Comparison of ENCODE assay signal across 32 cellular contexts in the genomic region with DNA sequence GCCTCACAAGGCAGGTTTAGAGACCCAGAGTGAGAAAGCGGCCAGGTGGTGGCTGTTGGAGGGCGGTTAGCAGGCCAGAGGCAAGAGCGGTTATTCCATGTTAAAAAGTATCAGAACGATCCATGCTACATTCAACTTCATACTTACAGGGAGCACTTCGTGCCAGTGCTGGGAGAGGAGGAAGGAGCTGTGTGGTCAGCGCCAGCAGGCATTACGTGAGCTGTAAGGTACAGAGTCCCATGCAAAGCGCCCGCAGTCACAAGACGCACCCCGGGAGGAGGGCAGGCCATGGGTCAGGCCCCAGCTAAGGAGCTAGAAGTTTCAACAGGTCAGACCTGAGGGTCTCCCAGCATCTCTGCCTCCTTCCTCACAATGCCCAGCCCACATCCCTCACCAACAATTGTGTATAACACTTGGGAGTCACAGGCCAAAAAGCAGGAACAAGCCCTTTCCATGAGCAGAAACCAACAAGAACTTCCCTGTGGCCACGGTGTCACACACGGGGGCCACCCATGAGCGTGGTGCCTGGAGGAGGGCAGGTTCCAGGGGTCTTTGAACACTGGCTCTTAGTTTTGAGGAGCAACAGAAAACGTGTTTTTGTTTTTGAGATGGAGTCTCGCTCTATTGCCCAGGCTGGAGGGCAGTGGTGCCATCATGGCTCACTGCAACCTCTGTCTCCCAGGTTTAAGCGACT. TPM values are rescaled to one million over a fixed set of nuclear protein-coding genes. Genes with fewer than 3 reads are reported as not detected.
"Had no signal": no experiment of that assay in that cellular context is flagged by ENCODE, and none has a peak within 500 bp of the region (broad histone marks: within the 10 kb centered on the region; RNA-seq: fewer than 3 reads in every experiment).

No MANE protein-coding gene starts in this region.

- H3K36me3 ChIP-seq: breast epithelium, heart right ventricle, neutrophil, sigmoid colon, thyroid gland, vagina had no signal

- ATAC-seq: activated naive CD4-positive, alpha-beta T cell treated with anti-CD3 and anti-CD28 coated beads, Interleukin-2, amount 50 U/mL, for 72 hours; activated T-cell treated with anti-CD3 and anti-CD28 coated beads, Interleukin-2, amount 50 U/mL, for 72 hours; foreskin keratinocyte; heart right ventricle; left ventricle myocardium superior; natural killer cell; stimulated activated memory B cell treated with anti-CD40 and anti-IgM and Interleukin-4, amounts not matched to agents 10 μg/mL and 1 μg/mL and 100 μg/mL, for 72 hours; stimulated activated naive CD8-positive, alpha-beta T cell treated with anti-CD3 and anti-CD28 coated beads, Interleukin-15, amount 100 ng/mL, for 72 hours; T-helper 17 cell had no signal

- H3K27ac ChIP-seq: breast epithelium, esophagus muscularis mucosa, foreskin keratinocyte, heart right ventricle, neutrophil, sigmoid colon, thyroid gland, upper lobe of left lung, vagina had no signal

- H3K27me3 ChIP-seq: breast epithelium, esophagus muscularis mucosa, foreskin keratinocyte, heart right ventricle, neutrophil, sigmoid colon, thyroid gland, upper lobe of left lung, vagina had no signal

- H3K4me1 ChIP-seq: breast epithelium, foreskin keratinocyte, heart right ventricle, sigmoid colon had no signal

- H3K4me3 ChIP-seq: breast epithelium, esophagus muscularis mucosa, heart right ventricle, sigmoid colon, smooth muscle cell, thyroid gland, upper lobe of left lung, vagina had no signal

- FAIRE-seq: islet of Langerhans had no signal

- H3K9me3 ChIP-seq: breast epithelium, esophagus muscularis mucosa, heart right ventricle, neutrophil, sigmoid colon, thyroid gland, upper lobe of left lung, vagina had no signal

- DNase-seq: activated CD4-positive, alpha-beta T cell treated with anti-CD3 and anti-CD28 coated beads, Interleukin-2, amount 50 U/mL, for 4 hours; activated naive CD4-positive, alpha-beta T cell; activated T-cell treated with anti-CD3 and anti-CD28 coated beads for 4 hours; activated T-cell treated with anti-CD3 and anti-CD28 coated beads, Interleukin-2, amount 50 U/mL, for 72 hours; central memory CD4-positive, alpha-beta T cell; foreskin keratinocyte; heart right ventricle; left ventricle myocardium superior; mammary epithelial cell; natural killer cell; sigmoid colon; stimulated activated CD4-positive, alpha-beta T cell treated with anti-CD3 and anti-CD28 coated beads, Interleukin-1b, Interleukin-23, amount 100 ng/mL, for 48 hours; stimulated activated CD4-positive, alpha-beta T cell treated with anti-CD3 and anti-CD28 coated beads, Interleukin-4, amount 100 ng/mL, for 4 hours; stimulated activated CD8-positive, alpha-beta memory T cell treated with anti-CD3 and anti-CD28 coated beads, Interleukin-4, amount 100 ng/mL, for 48 hours; stimulated activated naive CD8-positive, alpha-beta T cell treated with anti-CD3 and anti-CD28 coated beads, Interleukin-15, amount 100 ng/mL, for 72 hours; substantia nigra; T-helper 17 cell; T1000; thyroid gland had no signal

RNA-seq across cellular contexts. Expression of a gene that starts 38.7 kb away (rescaled TPM):
- total RNA-seq: activated naive CD4-positive, alpha-beta T cell treated with anti-CD3 and anti-CD28 coated beads, Interleukin-2, amount 50 U/mL, for 72 hours; activated T-cell treated with anti-CD3 and anti-CD28 coated beads, Interleukin-2, amount 50 U/mL, for 72 hours; breast epithelium; esophagus muscularis mucosa; foreskin keratinocyte; heart right ventricle; left ventricle myocardium superior; mammary epithelial cell; mesothelial cell of epicardium; natural killer cell; osteocyte; posterior vena cava; renal cortical epithelial cell; sigmoid colon; smooth muscle cell; T-helper 17 cell; thyroid gland; upper lobe of left lung; vagina had no signal
- polyA plus RNA-seq: foreskin keratinocyte, heart right ventricle, mammary epithelial cell, sigmoid colon, smooth muscle cell had no signal
